8 cellular contexts compared by ENCODE assay signal in the genomic region with DNA sequence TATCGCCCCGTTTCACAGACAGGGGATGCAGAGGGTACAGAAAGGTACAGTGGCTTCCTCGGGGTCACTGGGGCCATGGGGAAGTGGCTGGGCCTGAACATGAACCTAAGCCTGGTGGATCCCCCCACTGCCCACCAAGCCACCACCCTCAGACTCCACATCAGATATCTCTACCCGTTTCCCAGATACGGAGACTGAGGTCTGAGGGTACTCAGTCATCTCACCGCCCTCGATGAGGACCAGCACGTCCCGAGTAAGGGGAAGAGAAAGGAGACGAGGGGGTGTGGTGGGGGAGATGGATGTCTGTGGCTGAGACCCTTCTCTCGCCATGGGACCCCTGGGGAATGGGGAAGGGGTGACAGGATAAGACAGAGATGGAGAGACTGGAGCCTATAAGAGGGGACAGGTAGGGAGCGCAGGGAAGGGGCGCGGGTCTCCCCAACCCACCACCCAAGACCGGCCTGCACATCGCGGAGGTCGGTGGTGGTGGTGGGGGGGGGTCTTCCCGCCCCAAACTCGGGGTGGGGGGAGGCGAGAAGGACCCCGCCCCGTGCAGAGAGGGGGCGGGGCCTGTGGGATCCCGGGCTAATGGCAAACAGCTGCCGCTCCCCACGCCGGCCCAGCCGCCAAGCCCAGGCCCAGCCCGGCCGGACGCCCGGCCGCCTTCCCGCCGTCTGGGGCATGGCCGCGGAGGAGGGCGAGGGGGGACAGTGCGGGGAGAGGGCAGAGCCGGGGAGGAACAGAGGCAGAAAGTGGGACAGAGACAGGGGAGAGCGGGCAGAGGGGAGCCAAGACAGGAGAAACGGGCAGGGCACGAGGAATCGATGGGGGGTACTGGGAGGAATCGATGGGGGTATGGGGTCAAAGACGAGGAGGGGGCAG. TPM values are rescaled to one million over a fixed set of nuclear protein-coding genes. Genes with fewer than 3 reads are reported as not detected.
DNase-seq lines count a peak whose midpoint lies in the region; ATAC-seq, FAIRE-seq and TF ChIP-seq lines count a peak whose summit lies in the region.

No MANE protein-coding gene starts in this region.

- no peaks in the 10 kb centered on the region for H3K27me3 ChIP-seq in brain microvascular endothelial cell (replicated peaks)
- H3K27me3 ChIP-seq in stomach = no peaks in the 10 kb centered on the region

- TF ChIP-seq RAD21 in Ishikawa (IDR thresholded peaks at IDR 0.05; ENCODE audit: low read depth) = no peak

- H3K36me3 ChIP-seq in brain microvascular endothelial cell (replicated peaks) (peaks cover 25% of the 10 kb centered on the region), kidney (ENCODE audit: control insufficient read depth in 1 of 2, insufficient read depth in 2 of 2, low read length in 2 of 2) (peaks cover 7 to 12% of the 10 kb centered on the region in 2 donors), stomach (peaks cover 22 to 61% (median 51%) of the 10 kb centered on the region in 4 donors)

- TF ChIP-seq CTCF in brain microvascular endothelial cell (IDR thresholded peaks at IDR 0.05; ENCODE audit: low read depth, low read length, missing control alignments) (no peak), kidney (IDR thresholded peaks at IDR 0.05; ENCODE audit: borderline replicate concordance, extremely low read depth, insufficient read depth) (no peak), stomach (IDR thresholded peaks at IDR 0.05) (no peak)

- DNase-seq in COLO668 (lab: John Stamatoyannopoulos, UW; ENCODE audit: unreplicated experiment) = peak; percentile 40
- DNase-seq in brain microvascular endothelial cell = no peak
- DNase-seq in kidney = peak; percentile 88
- DNase-seq in stomach = peak; percentile 36
- DNase-seq in NCI-H2029 (lab: John Stamatoyannopoulos, UW) = no peak
- DNase-seq in pons (ENCODE audit: low spot score) = no peak

- no peak for ATAC-seq in GM21737 (IDR thresholded peaks at IDR 0.05; ENCODE audit: unreplicated experiment)

- H3K4me3 ChIP-seq in brain microvascular endothelial cell (ENCODE audit: low read depth, low read length) = peak overlapping the region; percentile 83
- H3K4me3 ChIP-seq in kidney (ENCODE audit: low read length in 2 of 2) = peak overlapping the region; percentile 90 to 91
- H3K4me3 ChIP-seq in stomach = peak overlapping the region; percentile 67 to 77 (median 74)

- TF ChIP-seq EP300 in Ishikawa (IDR thresholded peaks at IDR 0.05; ENCODE audit: borderline replicate concordance) = no peak
- TF ChIP-seq EP300 in stomach (IDR thresholded peaks at IDR 0.05) = no peak

- TF ChIP-seq POLR2A in stomach (IDR thresholded peaks at IDR 0.05) = no peak

- intact Hi-C loops in kidney (cut with DNase I) (no loop called here), stomach (cut with DNase I; ENCODE audit: low total_unique reads) (no loop called here)

- no peaks in the 10 kb centered on the region for H3K9me3 ChIP-seq in kidney (ENCODE audit: control insufficient read depth in 1 of 2, low read length in 2 of 2)
- no peaks in the 10 kb centered on the region for H3K9me3 ChIP-seq in stomach

- WGBS in stomach, 5 donors = 15 to 25% (median 17%) methylated on average over 24 to 47 of the region's 47 CpGs

- H3K27ac ChIP-seq in brain microvascular endothelial cell (no peak overlapping the region), kidney (ENCODE audit: low read depth in 2 of 2, low read length in 2 of 2) (peak overlapping the region; percentile 59 to 85), stomach (peak overlapping the region; percentile 88 to 98 (median 94))

- peaks cover 11 to 23% of the 10 kb centered on the region in 2 donors for H3K4me1 ChIP-seq in kidney (ENCODE audit: control insufficient read depth in 1 of 2, insufficient read depth in 1 of 2, low read depth in 1 of 2, low read length in 2 of 2)
- H3K4me1 ChIP-seq in stomach = peaks cover 48 to 70% (median 63%) of the 10 kb centered on the region in 4 donors

- in situ Hi-C loops in brain microvascular endothelial cell (cut with HindIII; ENCODE audit: low pct_ligation_motif_present, low sequenced_read_pairs) = no loop called here

- FAIRE-seq in kidney (lab: Jason Lieb, UNC) = no peak

- peak overlapping the region; percentile 55 to 87 for H3K9ac ChIP-seq in kidney (ENCODE audit: low read length in 2 of 2)

TF ChIP-seq in Ishikawa, 13 proteins besides CTCF, POLR2A, EP300 and RAD21:
- TF ChIP-seq TAF1 (IDR thresholded peaks at IDR 0.05; ENCODE audit: low read depth) = no peak; the same call in 1 of the 2 replicates
- peak; percentile 54 for TF ChIP-seq ZBTB7A (IDR thresholded peaks at IDR 0.05; ENCODE audit: low read depth)
- TF ChIP-seq YY1 (IDR thresholded peaks at IDR 0.05; ENCODE audit: low read depth) = 0 out of 2 replicates have a peak, but pooled peaks have one; percentile 48
- TF ChIP-seq NFIC (IDR thresholded peaks at IDR 0.05) = no peak
- TF ChIP-seq CREB1 (IDR thresholded peaks at IDR 0.05; ENCODE audit: low read depth) = no peak
- TF ChIP-seq, protein P1, sequence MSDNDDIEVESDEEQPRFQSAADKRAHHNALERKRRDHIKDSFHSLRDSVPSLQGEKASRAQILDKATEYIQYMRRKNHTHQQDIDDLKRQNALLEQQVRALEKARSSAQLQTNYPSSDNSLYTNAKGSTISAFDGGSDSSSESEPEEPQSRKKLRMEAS (IDR thresholded peaks at IDR 0.05) = 0 out of 2 replicates have a peak, but pooled peaks have one; percentile 10
- TF ChIP-seq EGR1 (IDR thresholded peaks at IDR 0.05) = no peak

RNA-seq across cellular contexts. Expression of a gene that starts 0.7 kb away (rescaled TPM):
- total RNA-seq in kidney (119 TPM), stomach (100 to 1,000 TPM; 120 to 415 (median 251) TPM)
- polyA plus RNA-seq in kidney (ENCODE audit: insufficient read depth, low read depth, low replicate concordance) (37.5 TPM), stomach (100 to 1,000 TPM in 2 of 3 donors, 10 to 100 TPM in 1; 82.4 to 158 (median 144) TPM)

RNA-seq across cellular contexts. Expression of a gene that starts 41.1 kb away (rescaled TPM):
- total RNA-seq in kidney = 1.7 TPM
- 0.65 TPM for polyA plus RNA-seq in kidney (ENCODE audit: insufficient read depth, low read depth, low replicate concordance)
- total RNA-seq in stomach = 10 to 100 TPM in 3 of 5 donors, not detected in 2; 11.9 to 20.4 (median 18.7) TPM
- polyA plus RNA-seq in stomach = 1 to 10 TPM; 3.7 to 6.5 (median 5.0) TPM

RNA-seq across cellular contexts. Expression of a gene that starts 42.8 kb away (rescaled TPM):
- total RNA-seq in kidney (1.9 TPM), stomach (not detected)
- polyA plus RNA-seq in kidney (ENCODE audit: insufficient read depth, low read depth, low replicate concordance) (1.3 TPM), stomach (under 1 TPM in 1 of 3 donors, not detected in 2; 0.70 TPM)

Comparison
In these comparisons a context has a peak if more than half of its experiments do, and no peak if none do; other contexts are left out.
1. DNase-seq: peak in COLO668 (single experiment), kidney (single experiment) and stomach (single experiment); none in brain microvascular endothelial cell (single experiment), NCI-H2029 (single experiment) and pons (single experiment).
2. Peak in every context shown above with its lines, with median percentiles within 50 percentile points of each other: H3K4me3 ChIP-seq.